ENCODE assay signal across 8 cellular contexts in genomic region chr11:73252577-73253191, GRCh38. TPM values are rescaled to one million over a fixed set of nuclear protein-coding genes. Genes with fewer than 3 reads are reported as not detected.
DNase-seq lines count a peak whose midpoint lies in the region; ATAC-seq and TF ChIP-seq lines count a peak whose summit lies in the region.

No MANE protein-coding gene starts in this region.

- peaks cover 11% of the 10 kb centered on the region for H3K4me1 ChIP-seq in ACC112 (ENCODE audit: control insufficient read depth, insufficient read depth, low read length, unreplicated experiment)

- no peaks in the 10 kb centered on the region for H3K36me3 ChIP-seq in ACC112 (ENCODE audit: insufficient read depth, low read length)

- H3K27ac ChIP-seq in ACC112 (ENCODE audit: low read depth, low read length), result no peak overlapping the region
- no peak overlapping the region for H3K27ac ChIP-seq in coronary artery

- no peak overlapping the region for H3K4me3 ChIP-seq in ACC112 (ENCODE audit: low read depth, low read length)
- no peak overlapping the region for H3K4me3 ChIP-seq in coronary artery

- ATAC-seq in GM21526 (IDR thresholded peaks at IDR 0.05; ENCODE audit: low FRiP score, unreplicated experiment) (no peak), HG02610 (IDR thresholded peaks at IDR 0.05; ENCODE audit: unreplicated experiment) (no peak)

- in situ Hi-C loops in G401 (cut with HindIII; ENCODE audit: low sequenced_read_pairs), result no loop called here

- no peaks in the 10 kb centered on the region for H3K27me3 ChIP-seq in ACC112 (ENCODE audit: insufficient read depth, low read length)

- peak; percentile 54 for DNase-seq in GDM1 (lab: John Stamatoyannopoulos, UW)
- DNase-seq in NCI-H510A treated with DMSO at 0.1 percent for 48 hours (lab: John Stamatoyannopoulos, UW), result peak; percentile 91
- DNase-seq in coronary artery (ENCODE audit: low spot score), result peak; percentile 53
- no peak for DNase-seq in AG08396 (ENCODE audit: low spot score)
- no peak for DNase-seq in G401 (ENCODE audit: low spot score)

- no peaks in the 10 kb centered on the region for H3K79me2 ChIP-seq in ACC112 (ENCODE audit: control insufficient read depth, insufficient read depth, low read length, unreplicated experiment)

- TF ChIP-seq CTCF in coronary artery (IDR thresholded peaks at IDR 0.05), result no peak

- peak overlapping the region; percentile 7 for H2AFZ ChIP-seq in ACC112 (ENCODE audit: low read length, unreplicated experiment)

RNA-seq across cellular contexts. Expression of gene P2RY6, which starts 19.5 kb away (rescaled TPM):
- total RNA-seq in G401 (2014; rRNA removed; shearing (Covaris generic)), result not detected in 2 replicates

RNA-seq across cellular contexts. Expression of gene P2RY2, which starts 34.6 kb away (rescaled TPM):
- total RNA-seq in G401 (2014; rRNA removed; shearing (Covaris generic)), result not detected in 2 replicates

RNA-seq across cellular contexts. Expression of gene ARHGEF17, which starts 55.4 kb away (rescaled TPM):
- 19.9 and 31.0 TPM in 2 replicates for total RNA-seq in G401 (2014; rRNA removed; shearing (Covaris generic))

Comparison
In these comparisons a context has a peak if more than half of its experiments do, and no peak if none do; other contexts are left out.
1. DNase-seq: peak in GDM1 (single experiment), NCI-H510A treated with DMSO at 0.1 percent for 48 hours (single experiment) and coronary artery (single experiment); none in AG08396 (single experiment) and G401 (single experiment).